17 cellular contexts compared by ENCODE assay signal in the genomic region with DNA sequence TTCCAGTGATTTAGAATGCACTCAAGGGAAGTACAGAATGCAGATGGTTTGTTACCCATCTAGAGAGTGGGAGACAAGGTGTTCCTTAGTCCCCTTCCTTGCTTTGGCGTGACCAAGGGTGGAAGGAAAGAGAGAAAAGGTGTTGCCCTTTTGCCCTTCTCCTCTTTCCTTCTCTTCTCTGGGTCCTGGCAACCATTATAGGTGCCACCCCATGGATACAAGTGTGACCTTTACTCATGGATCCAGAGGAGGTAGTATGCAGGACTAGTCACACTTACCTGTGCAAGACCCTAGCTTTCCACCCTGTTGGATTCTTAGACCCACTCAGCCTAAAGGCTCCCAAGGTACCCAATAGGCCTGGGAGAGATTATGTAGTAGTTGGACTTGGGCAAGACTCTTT. TPM values are rescaled to one million over a fixed set of nuclear protein-coding genes. Genes with fewer than 3 reads are reported as not detected.
DNase-seq lines count a peak whose midpoint lies in the region; ATAC-seq, FAIRE-seq and TF ChIP-seq lines count a peak whose summit lies in the region.
"Had no signal": no experiment of that assay in that cellular context is flagged by ENCODE, and none has a peak within 500 bp of the region (broad histone marks: within the 10 kb centered on the region; RNA-seq: fewer than 3 reads in every experiment).

No MANE protein-coding gene starts in this region.

- RAD21 ChIA-PET in HCT116 (lab: Charles Lee; ENCODE audit: low non-redundant PET in 1 of 2, low total read pairs in 2 of 2, uncharacterized antibody in 2 of 2, unreplicated experiment in 2 of 2) = no interaction called here

- 10% methylated on average over 1 of the region's 1 CpG for WGBS in HepG2 (ENCODE audit: low lambda C conversion rate)

- no peak for ATAC-seq in CD4-positive, CD25-positive, alpha-beta regulatory T cell (ENCODE audit: low read depth in 2 of 2)
- ATAC-seq in HCT116 (no peak), HepG2 (no peak), GM19351 (IDR thresholded peaks at IDR 0.05; ENCODE audit: unreplicated experiment) (no peak), HG03378 (IDR thresholded peaks at IDR 0.05; ENCODE audit: unreplicated experiment) (no peak)
- ATAC-seq: activated CD8-positive, alpha-beta T cell treated with anti-CD3 and anti-CD28 coated beads for 36 hours; natural killer cell; Panc1; sciatic nerve had no signal

- H4K20me1 ChIP-seq in HCT116 (ENCODE audit: insufficient read depth) = no peaks in the 10 kb centered on the region
- H4K20me1 ChIP-seq in HepG2 (ENCODE audit: insufficient read depth, low read length) = no peaks in the 10 kb centered on the region

- H3K79me2 ChIP-seq in HCT116 (ENCODE audit: insufficient read depth, low read length) (no peaks in the 10 kb centered on the region), HepG2 (ENCODE audit: insufficient read depth, low read length) (no peaks in the 10 kb centered on the region)

- BruUV-seq in HCT116 (replicated peaks; lab: Mats Ljungman, UMichigan) = no TSS peak
- no TSS peak for BruUV-seq in HepG2 (replicated peaks; lab: Mats Ljungman, UMichigan)

- H3K4me3 Mint-ChIP-seq in CD4-positive, CD25-positive, alpha-beta regulatory T cell = no peak overlapping the region
- H3K4me3 Mint-ChIP-seq: activated CD8-positive, alpha-beta T cell treated with anti-CD3 and anti-CD28 coated beads for 36 hours; HFFc6; natural killer cell had no signal

- TF ChIP-seq RAD21 in HCT116 (IDR thresholded peaks at IDR 0.05; ENCODE audit: low read depth) = no peak
- no peak for TF ChIP-seq RAD21 in HepG2 (CRISPR knock-in tag; IDR thresholded peaks at IDR 0.05)

- no peak for TF ChIP-seq POLR2A in HCT116 (IDR thresholded peaks at IDR 0.05; ENCODE audit: borderline replicate concordance, extremely low read depth, insufficient read depth, insufficient read length)
- TF ChIP-seq POLR2A in HepG2 (IDR thresholded peaks at IDR 0.05; ENCODE audit: insufficient read depth in 1 of 2, low read depth in 2 of 2, low read length in 2 of 2) = no peak

- no peak for FAIRE-seq in HepG2 (lab: Jason Lieb, UNC)
- FAIRE-seq: GM12892 had no signal

- H2AFZ ChIP-seq in HCT116 (ENCODE audit: low read depth, low read length, poor library complexity, severe bottlenecking) = no peak overlapping the region
- H2AFZ ChIP-seq in HepG2 (ENCODE audit: low read length) = no peak overlapping the region

- H3K9ac ChIP-seq in HCT116 (ENCODE audit: low read length) (no peak overlapping the region), HepG2 (ENCODE audit: insufficient read depth, low read depth, low read length) (no peak overlapping the region)

- CTCF ChIA-PET in HCT116 (lab: Charles Lee) = no interaction called here
- CTCF ChIA-PET in HepG2 (lab: Yijun Ruan, JAX; ENCODE audit: low intra/inter-chr PET ratio, low total read pairs) = no interaction called here

- H3K4me1 ChIP-seq in CD4-positive, CD25-positive, alpha-beta regulatory T cell (ENCODE audit: control insufficient read depth, insufficient read depth, low read length, poor library complexity, severe bottlenecking) = no peaks in the 10 kb centered on the region
- no peaks in the 10 kb centered on the region for H3K4me1 ChIP-seq in HCT116 (ENCODE audit: control insufficient read depth in 1 of 2, insufficient read depth in 2 of 2, low read length in 2 of 2)
- H3K4me1 ChIP-seq in HepG2 (ENCODE audit: insufficient read depth, low read length) = no peaks in the 10 kb centered on the region

- intact Hi-C loops in HCT116 (cut with micrococcal nuclease) = no loop called here
- intact Hi-C loops in HepG2 (cut with micrococcal nuclease; ENCODE audit: unreplicated experiment) = no loop called here

- peak in 2 of 3 donors; percentile 17 to 29 for DNase-seq in CD4-positive, CD25-positive, alpha-beta regulatory T cell
- DNase-seq in HCT116 (ENCODE audit: low read depth, low spot score) (peak; percentile 24), astrocyte of the hippocampus (ENCODE audit: low read depth, low spot score) (peak; percentile 42), HepG2 (ENCODE audit: low spot score) (no peak)
- DNase-seq in stimulated activated CD4-positive, alpha-beta T cell treated with anti-CD3 and anti-CD28 coated beads, Interleukin-4, amount 100 ng/mL, for 24 hours = no peak
- DNase-seq: activated effector memory CD4-positive, alpha-beta T cell treated with Interleukin-2 at 50 U/mL for 16 hours; cerebellar nuclear complex; HFFc6; natural killer cell; NCI-H2029 treated with DMSO at 0.1 percent for 48 hours had no signal

- no peaks in the 10 kb centered on the region for H3K36me3 ChIP-seq in CD4-positive, CD25-positive, alpha-beta regulatory T cell (ENCODE audit: control insufficient read depth, insufficient read depth, low read length)
- no peaks in the 10 kb centered on the region for H3K36me3 ChIP-seq in HCT116 (ENCODE audit: control insufficient read depth in 1 of 2, insufficient read depth in 2 of 2, low read length in 2 of 2)
- H3K36me3 ChIP-seq in HepG2 (replicated peaks in 1 of 2; ENCODE audit: control insufficient read depth in 1 of 2, insufficient read depth in 2 of 2, low read length in 2 of 2) = no peaks in the 10 kb centered on the region
- H3K36me3 ChIP-seq: thoracic aorta had no signal

- TF ChIP-seq CTCF in HCT116 (IDR thresholded peaks at IDR 0.05 in 2 of 3, conservative IDR thresholded peaks at IDR 0.05 in 1 of 3; ENCODE audit: borderline replicate concordance in 1 of 3, insufficient read depth in 1 of 3, low read depth in 2 of 3, low read length in 2 of 3) = no peak
- TF ChIP-seq CTCF in HepG2 (CRISPR knock-in tag; IDR thresholded peaks at IDR 0.05) = no peak

- peaks cover 66 to 81% of the 10 kb centered on the region in 2 experiments for H3K9me3 ChIP-seq in CD4-positive, CD25-positive, alpha-beta regulatory T cell (ENCODE audit: control insufficient read depth in 2 of 2, low read length in 2 of 2)
- H3K9me3 ChIP-seq in HCT116 (ENCODE audit: control insufficient read depth in 1 of 2, insufficient read depth in 1 of 2, low read depth in 1 of 2, low read length in 2 of 2) (peaks cover 26 to 34% of the 10 kb centered on the region in 2 experiments; a peak in 3 of 4 replicates), HepG2 (ENCODE audit: low read length) (peaks cover 81% of the 10 kb centered on the region)

- no peaks in the 10 kb centered on the region for H3K27me3 ChIP-seq in CD4-positive, CD25-positive, alpha-beta regulatory T cell (ENCODE audit: control insufficient read depth, insufficient read depth, low read length)
- H3K27me3 ChIP-seq in HCT116 (ENCODE audit: insufficient read depth, low read length) (no peaks in the 10 kb centered on the region), HepG2 (ENCODE audit: control insufficient read depth in 1 of 2, insufficient read depth in 2 of 2, low read length in 2 of 2) (no peaks in the 10 kb centered on the region)

- no peak overlapping the region for H3K27ac Mint-ChIP-seq in CD4-positive, CD25-positive, alpha-beta regulatory T cell
- H3K27ac Mint-ChIP-seq: activated CD8-positive, alpha-beta T cell treated with anti-CD3 and anti-CD28 coated beads for 36 hours; HFFc6; natural killer cell had no signal

- H3K27ac ChIP-seq in CD4-positive, CD25-positive, alpha-beta regulatory T cell (ENCODE audit: insufficient read depth, low read length, poor library complexity, severe bottlenecking) = no peak overlapping the region
- H3K27ac ChIP-seq in HCT116 (ENCODE audit: low read depth, low read length) (no peak overlapping the region), HepG2 (ENCODE audit: extremely low read length, insufficient read depth, low read length) (no peak overlapping the region)
- H3K27ac ChIP-seq: thoracic aorta had no signal

- no peak overlapping the region for H3K4me3 ChIP-seq in CD4-positive, CD25-positive, alpha-beta regulatory T cell (ENCODE audit: low read depth, low read length)
- H3K4me3 ChIP-seq in HCT116 (replicated peaks in 1 of 2; ENCODE audit: low read depth in 1 of 2, low read length in 2 of 2) (no peak overlapping the region), HepG2 (replicated peaks in 1 of 3; ENCODE audit: insufficient read depth in 1 of 3, low read depth in 2 of 3, low read length in 3 of 3) (no peak overlapping the region)
- H3K4me3 ChIP-seq: thoracic aorta had no signal

- peaks cover 0 to 73% (median 26%) of the 10 kb centered on the region in 7 donors for H3K9me3 Mint-ChIP-seq in CD4-positive, CD25-positive, alpha-beta regulatory T cell

- no peaks in the 10 kb centered on the region for H3K27me3 Mint-ChIP-seq in CD4-positive, CD25-positive, alpha-beta regulatory T cell
- H3K27me3 Mint-ChIP-seq: activated CD8-positive, alpha-beta T cell treated with anti-CD3 and anti-CD28 coated beads for 36 hours had no signal

- no peaks in the 10 kb centered on the region for H3K4me1 Mint-ChIP-seq in CD4-positive, CD25-positive, alpha-beta regulatory T cell
- H3K4me1 Mint-ChIP-seq: natural killer cell had no signal

- peaks cover 26% of the 10 kb centered on the region for H3K36me3 Mint-ChIP-seq in CD4-positive, CD25-positive, alpha-beta regulatory T cell

- TF ChIP-seq EP300 in HepG2 (IDR thresholded peaks at IDR 0.05; ENCODE audit: low read depth in 2 of 2, low read length in 2 of 2) = no peak
- no peak for TF ChIP-seq EP300 in HepG2 (CRISPR knock-in tag; IDR thresholded peaks at IDR 0.05; ENCODE audit: borderline replicate concordance)

- in situ Hi-C loops in HepG2 (cut with HindIII; ENCODE audit: extremely low pct_ligation_motif_present, low pct_unique_long_range_greater_than_20kb) = no loop called here

- no peaks in the 10 kb centered on the region for H3K9me2 ChIP-seq in HCT116 (ENCODE audit: insufficient read depth)

- H3K4me2 ChIP-seq in HCT116 (ENCODE audit: low read length) (no peak overlapping the region), HepG2 (ENCODE audit: low read depth, low read length) (no peak overlapping the region)

- POLR2A ChIA-PET in HCT116 (lab: Charles Lee) = no interaction called here
- POLR2A ChIA-PET in HepG2 (lab: Yijun Ruan, JAX) = no interaction called here

RNA-seq across cellular contexts. Expression of gene RBFA, which starts 11.6 kb away (rescaled TPM):
- 13.6 TPM for total RNA-seq in CD4-positive, CD25-positive, alpha-beta regulatory T cell
- 10 to 100 TPM in 2 of 4 donors, 1 to 10 TPM in 2; 7.5 to 10.4 (median 9.3) TPM for polyA plus RNA-seq in CD4-positive, CD25-positive, alpha-beta regulatory T cell
- total RNA-seq in HCT116 (2021; ENCODE audit: unreplicated experiment) = 45.3 TPM
- polyA plus RNA-seq in HCT116 (2012) = 29.5 and 32.6 TPM in 2 replicates
- 42.2 and 42.4 TPM in 2 replicates for total RNA-seq in HepG2 (2016; rRNA removed; fragmentation: Illumina TruSeq; extraction: Trizol)
- 13.9 and 16.9 TPM in 2 replicates for total RNA-seq in HepG2 (2016; cell fraction: cytosol; rRNA removed; fragmentation: Illumina TruSeq; extraction: Trizol; ENCODE audit: low read depth)
- 43.3 and 44.9 TPM in 2 replicates for total RNA-seq in HepG2 (2016; cell fraction: insoluble cytoplasmic fraction; rRNA removed; fragmentation: Illumina TruSeq; extraction: Trizol)
- total RNA-seq in HepG2 (2016; cell fraction: membrane; rRNA removed; fragmentation: Illumina TruSeq; extraction: Trizol) = 22.2 and 22.8 TPM in 2 replicates
- 31.4 and 38.8 TPM in 2 replicates for total RNA-seq in HepG2 (2016; cell fraction: nucleus; rRNA removed; fragmentation: Illumina TruSeq; extraction: Trizol)
- polyA plus RNA-seq in HepG2 (2011; rRNA removed) = 29.7 and 31.7 TPM in 2 replicates
- 22.0 and 22.4 TPM in 2 replicates for polyA plus RNA-seq in HepG2 (2011; cell fraction: cytosol; rRNA removed)
- 40.3 and 51.2 TPM in 2 replicates for polyA plus RNA-seq in HepG2 (2011; cell fraction: nucleus; rRNA removed)
- polyA plus RNA-seq in HepG2 (2012) = 21.5 and 24.8 TPM in 2 replicates
- polyA plus RNA-seq in HepG2 (2016; cell fraction: cytosol; fragmentation: Illumina TruSeq; extraction: Trizol; ENCODE audit: low read depth) = 13.2 and 15.2 TPM in 2 replicates
- 42.0 and 44.0 TPM in 2 replicates for polyA plus RNA-seq in HepG2 (2016; cell fraction: insoluble cytoplasmic fraction; fragmentation: Illumina TruSeq; extraction: Trizol; ENCODE audit: low read depth)
- polyA plus RNA-seq in HepG2 (2016; cell fraction: membrane; fragmentation: Illumina TruSeq; extraction: Trizol; ENCODE audit: low read depth) = 18.4 and 18.9 TPM in 2 replicates
- 40.6 and 48.1 TPM in 2 replicates for polyA plus RNA-seq in HepG2 (2016; cell fraction: nucleus; fragmentation: Illumina TruSeq; extraction: Trizol; ENCODE audit: insufficient read depth, low read depth)
- 21.7 and 27.6 TPM in 2 replicates for polyA minus RNA-seq in HepG2 (2011; rRNA and poly(A)+ RNA removed; ENCODE audit: low replicate concordance)
- 9.1 and 9.3 TPM in 2 replicates for polyA minus RNA-seq in HepG2 (2011; cell fraction: cytosol; rRNA and poly(A)+ RNA removed)
- polyA minus RNA-seq in HepG2 (2011; cell fraction: nucleus; rRNA and poly(A)+ RNA removed) = 71.3 and 80.8 TPM in 2 replicates

RNA-seq across cellular contexts. Expression of gene TXNL4A, which starts 34.2 kb away (rescaled TPM):
- total RNA-seq in CD4-positive, CD25-positive, alpha-beta regulatory T cell = 70.5 TPM
- 100 to 1,000 TPM; 211 to 216 (median 214) TPM for polyA plus RNA-seq in CD4-positive, CD25-positive, alpha-beta regulatory T cell
- 178 TPM for total RNA-seq in HCT116 (2021; ENCODE audit: unreplicated experiment)
- 107 and 114 TPM in 2 replicates for polyA plus RNA-seq in HCT116 (2012)
- 192 and 202 TPM in 2 replicates for total RNA-seq in HepG2 (2016; rRNA removed; fragmentation: Illumina TruSeq; extraction: Trizol)
- total RNA-seq in HepG2 (2016; cell fraction: cytosol; rRNA removed; fragmentation: Illumina TruSeq; extraction: Trizol; ENCODE audit: low read depth) = 596 and 716 TPM in 2 replicates
- 185 and 204 TPM in 2 replicates for total RNA-seq in HepG2 (2016; cell fraction: insoluble cytoplasmic fraction; rRNA removed; fragmentation: Illumina TruSeq; extraction: Trizol)
- 533 and 635 TPM in 2 replicates for total RNA-seq in HepG2 (2016; cell fraction: membrane; rRNA removed; fragmentation: Illumina TruSeq; extraction: Trizol)
- 56.2 and 79.7 TPM in 2 replicates for total RNA-seq in HepG2 (2016; cell fraction: nucleus; rRNA removed; fragmentation: Illumina TruSeq; extraction: Trizol)
- polyA plus RNA-seq in HepG2 (2011; rRNA removed) = 135 and 172 TPM in 2 replicates
- polyA plus RNA-seq in HepG2 (2011; cell fraction: cytosol; rRNA removed) = 131 and 145 TPM in 2 replicates
- polyA plus RNA-seq in HepG2 (2011; cell fraction: nucleus; rRNA removed) = 32.1 and 40.2 TPM in 2 replicates
- 123 and 145 TPM in 2 replicates for polyA plus RNA-seq in HepG2 (2012)
- polyA plus RNA-seq in HepG2 (2016; cell fraction: cytosol; fragmentation: Illumina TruSeq; extraction: Trizol; ENCODE audit: low read depth) = 941 and 1,125 TPM in 2 replicates
- 223 and 229 TPM in 2 replicates for polyA plus RNA-seq in HepG2 (2016; cell fraction: insoluble cytoplasmic fraction; fragmentation: Illumina TruSeq; extraction: Trizol; ENCODE audit: low read depth)
- polyA plus RNA-seq in HepG2 (2016; cell fraction: membrane; fragmentation: Illumina TruSeq; extraction: Trizol; ENCODE audit: low read depth) = 563 and 676 TPM in 2 replicates
- polyA plus RNA-seq in HepG2 (2016; cell fraction: nucleus; fragmentation: Illumina TruSeq; extraction: Trizol; ENCODE audit: insufficient read depth, low read depth) = 165 and 194 TPM in 2 replicates
- polyA minus RNA-seq in HepG2 (2011; rRNA and poly(A)+ RNA removed; ENCODE audit: low replicate concordance) = 36.7 and 86.4 TPM in 2 replicates
- 44.1 and 45.4 TPM in 2 replicates for polyA minus RNA-seq in HepG2 (2011; cell fraction: cytosol; rRNA and poly(A)+ RNA removed)
- 14.9 and 19.2 TPM in 2 replicates for polyA minus RNA-seq in HepG2 (2011; cell fraction: nucleus; rRNA and poly(A)+ RNA removed)

RNA-seq across cellular contexts. Expression of gene HSBP1L1, which starts 58.2 kb away (rescaled TPM):
- 10.5 TPM for total RNA-seq in CD4-positive, CD25-positive, alpha-beta regulatory T cell
- 10 to 100 TPM in 2 of 4 donors, 1 to 10 TPM in 2; 5.2 to 27.6 (median 13.5) TPM for polyA plus RNA-seq in CD4-positive, CD25-positive, alpha-beta regulatory T cell
- total RNA-seq in HCT116 (2021; ENCODE audit: unreplicated experiment) (41.4 TPM), HepG2 (2016; rRNA removed; fragmentation: Illumina TruSeq; extraction: Trizol) (15.3 and 22.6 TPM in 2 replicates)
- 26.9 and 30.7 TPM in 2 replicates for polyA plus RNA-seq in HCT116 (2012)
- total RNA-seq in HepG2 (2016; cell fraction: cytosol; rRNA removed; fragmentation: Illumina TruSeq; extraction: Trizol; ENCODE audit: low read depth) = 28.9 and 34.1 TPM in 2 replicates
- total RNA-seq in HepG2 (2016; cell fraction: insoluble cytoplasmic fraction; rRNA removed; fragmentation: Illumina TruSeq; extraction: Trizol) = 13.5 and 21.2 TPM in 2 replicates
- 33.2 and 40.1 TPM in 2 replicates for total RNA-seq in HepG2 (2016; cell fraction: membrane; rRNA removed; fragmentation: Illumina TruSeq; extraction: Trizol)
- 17.7 and 20.7 TPM in 2 replicates for total RNA-seq in HepG2 (2016; cell fraction: nucleus; rRNA removed; fragmentation: Illumina TruSeq; extraction: Trizol)
- 41.2 and 45.1 TPM in 2 replicates for polyA plus RNA-seq in HepG2 (2011; rRNA removed)
- polyA plus RNA-seq in HepG2 (2011; cell fraction: cytosol; rRNA removed) = 28.0 and 28.5 TPM in 2 replicates
- polyA plus RNA-seq in HepG2 (2011; cell fraction: nucleus; rRNA removed) = 34.3 and 53.2 TPM in 2 replicates
- 26.1 and 32.6 TPM in 2 replicates for polyA plus RNA-seq in HepG2 (2012)
- polyA plus RNA-seq in HepG2 (2016; cell fraction: cytosol; fragmentation: Illumina TruSeq; extraction: Trizol; ENCODE audit: low read depth) = 36.8 and 50.0 TPM in 2 replicates
- 17.9 and 18.7 TPM in 2 replicates for polyA plus RNA-seq in HepG2 (2016; cell fraction: insoluble cytoplasmic fraction; fragmentation: Illumina TruSeq; extraction: Trizol; ENCODE audit: low read depth)
- polyA plus RNA-seq in HepG2 (2016; cell fraction: membrane; fragmentation: Illumina TruSeq; extraction: Trizol; ENCODE audit: low read depth) = 33.7 and 42.5 TPM in 2 replicates
- polyA plus RNA-seq in HepG2 (2016; cell fraction: nucleus; fragmentation: Illumina TruSeq; extraction: Trizol; ENCODE audit: insufficient read depth, low read depth) = 68.0 and 69.5 TPM in 2 replicates
- 4.1 and 8.6 TPM in 2 replicates for polyA minus RNA-seq in HepG2 (2011; rRNA and poly(A)+ RNA removed; ENCODE audit: low replicate concordance)
- 5.3 and 7.9 TPM in 2 replicates for polyA minus RNA-seq in HepG2 (2011; cell fraction: cytosol; rRNA and poly(A)+ RNA removed)
- polyA minus RNA-seq in HepG2 (2011; cell fraction: nucleus; rRNA and poly(A)+ RNA removed) = 23.3 and 28.1 TPM in 2 replicates

Comparison
In these comparisons a context has a peak if more than half of its experiments do, and no peak if none do; other contexts are left out.
1. DNase-seq: peak in CD4-positive, CD25-positive, alpha-beta regulatory T cell (2 of 3), HCT116 (single experiment) and astrocyte of the hippocampus (single experiment); none in HepG2 (single experiment) and stimulated activated CD4-positive, alpha-beta T cell treated with anti-CD3 and anti-CD28 coated beads, Interleukin-4, amount 100 ng/mL, for 24 hours (single experiment).